Comparison of ENCODE assay signal across 8 cellular contexts in the genomic region with DNA sequence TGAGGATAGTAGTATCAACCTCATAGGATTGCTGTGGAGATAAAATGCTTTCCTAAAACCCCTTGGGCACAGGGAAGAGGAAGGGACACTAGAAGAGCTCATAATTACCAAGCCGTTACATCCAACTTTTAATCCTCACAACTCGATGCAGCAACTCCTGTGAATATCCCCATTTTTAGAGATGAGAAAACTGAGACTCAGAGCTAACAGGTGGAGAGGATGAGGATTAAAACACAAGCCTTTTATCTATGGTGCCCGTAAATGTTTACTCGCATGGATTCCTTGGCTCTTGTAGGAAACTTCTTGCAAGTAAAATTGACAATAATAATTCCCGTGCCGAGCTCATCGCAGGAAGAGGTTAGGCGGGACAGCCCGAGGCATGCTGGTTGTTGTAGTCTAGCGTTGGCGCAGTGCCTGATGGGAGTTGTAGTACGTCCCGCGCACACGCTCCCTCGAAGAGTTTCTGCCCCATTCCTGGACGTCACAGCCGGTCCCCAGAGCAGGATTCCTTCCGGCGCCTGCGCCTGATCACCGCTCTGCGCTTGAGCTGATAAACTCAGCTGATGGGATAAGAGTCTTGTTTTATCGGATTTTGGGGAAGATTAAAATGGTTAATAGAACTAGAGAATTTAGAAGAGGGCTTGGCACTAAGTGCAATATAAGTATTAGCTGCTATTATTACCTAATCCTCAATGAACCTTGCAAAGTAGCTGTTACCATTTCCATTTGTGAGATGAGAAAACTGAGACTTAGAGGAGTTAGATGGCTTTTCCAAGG. TPM values are rescaled to one million over a fixed set of nuclear protein-coding genes. Genes with fewer than 3 reads are reported as not detected.
DNase-seq lines count a peak whose midpoint lies in the region; ATAC-seq and TF ChIP-seq lines count a peak whose summit lies in the region.

No MANE protein-coding gene starts in this region.

- TF ChIP-seq CTCF in chondrocyte (IDR thresholded peaks at IDR 0.05): no peak

- no peaks in the 10 kb centered on the region for H3K9me3 Mint-ChIP-seq in chondrocyte (ENCODE audit: low read depth)

- no peaks in the 10 kb centered on the region for H3K36me3 Mint-ChIP-seq in chondrocyte (ENCODE audit: low read depth)

- H3K27ac Mint-ChIP-seq in chondrocyte (ENCODE audit: unreplicated experiment): peak overlapping the region; percentile 95

- DNase-seq in Ammon's horn (ENCODE audit: low spot score) (peak; percentile 99), NCI-H460 (ENCODE audit: extremely low read depth, low read depth) (peak; percentile 95), chondrocyte (ENCODE audit: low spot score) (peak; percentile 98), kidney glomerular epithelial cell (lab: John Stamatoyannopoulos, UW) (peak; percentile 93)
- DNase-seq in activated CD4-positive, alpha-beta T cell treated with anti-CD3 and anti-CD28 coated beads for 1 hour: peak; percentile 83
- DNase-seq in stimulated activated CD4-positive, alpha-beta T cell treated with anti-CD3 and anti-CD28 coated beads, Interleukin-15, amount 100 ng/mL, for 48 hours (ENCODE audit: low read depth in 2 of 2): peak; percentile 84 to 87

- peaks cover 46% of the 10 kb centered on the region for H3K4me1 Mint-ChIP-seq in chondrocyte (ENCODE audit: low read depth)

- TF ChIP-seq POLR2A in GM19193 (IDR thresholded peaks at IDR 0.05; ENCODE audit: extremely low read depth, insufficient read depth, insufficient read length): peak; percentile 77

- peak; percentile 81 for ATAC-seq in HG03432 (IDR thresholded peaks at IDR 0.05; ENCODE audit: unreplicated experiment)

- H3K4me3 Mint-ChIP-seq in chondrocyte (ENCODE audit: unreplicated experiment): peak overlapping the region; percentile 80

- H3K27me3 Mint-ChIP-seq in chondrocyte (ENCODE audit: low read depth): no peaks in the 10 kb centered on the region

RNA-seq across cellular contexts. Expression of gene UBE2V1, which starts 2.8 kb away (rescaled TPM):
- 95.4 and 105 TPM in 2 replicates for total RNA-seq in NCI-H460 (2014; rRNA removed; shearing (Covaris generic))
- 52.7 and 66.9 TPM in 2 replicates for polyA plus RNA-seq in NCI-H460 (2014; cell fraction: nucleus; rRNA removed)
- 79.8 to 100 TPM (median 82.0 TPM) in 3 replicates for total RNA-seq in chondrocyte

RNA-seq across cellular contexts. Expression of gene PEDS1, which starts 37.7 kb away (rescaled TPM):
- total RNA-seq in NCI-H460 (2014; rRNA removed; shearing (Covaris generic)): 40.0 and 47.3 TPM in 2 replicates
- polyA plus RNA-seq in NCI-H460 (2014; cell fraction: nucleus; rRNA removed): 21.0 and 21.8 TPM in 2 replicates
- 36.8 to 42.3 TPM (median 41.4 TPM) in 3 replicates for total RNA-seq in chondrocyte

Comparison
In these comparisons a context has a peak if more than half of its experiments do, and no peak if none do; other contexts are left out.
1. Peak in every context shown above with its lines: DNase-seq and ATAC-seq.